Comparison of ENCODE assay signal across 29 cellular contexts in the genomic region with DNA sequence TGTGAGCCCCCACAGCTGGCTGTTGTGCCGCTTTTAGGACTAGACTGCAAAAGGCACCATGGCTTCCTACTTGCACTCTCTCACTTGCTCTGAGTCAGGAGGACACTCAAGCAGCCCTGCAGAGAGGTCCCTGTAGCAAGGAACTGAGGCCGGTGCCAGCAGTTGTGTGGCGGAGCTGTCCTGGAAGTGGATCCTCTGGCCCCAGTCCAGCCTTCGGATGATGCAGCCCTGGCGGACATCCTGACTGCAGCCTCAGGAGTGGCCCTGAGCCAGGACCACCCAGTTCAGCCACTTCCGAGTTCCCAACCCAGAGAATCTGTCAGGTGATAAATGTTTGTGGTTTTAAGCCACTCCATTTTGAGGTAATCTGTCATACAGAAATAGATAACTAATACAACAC. TPM values are rescaled to one million over a fixed set of nuclear protein-coding genes. Genes with fewer than 3 reads are reported as not detected.
DNase-seq lines count a peak whose midpoint lies in the region; ATAC-seq and TF ChIP-seq lines count a peak whose summit lies in the region.
"Had no signal": no experiment of that assay in that cellular context is flagged by ENCODE, and none has a peak within 500 bp of the region (broad histone marks: within the 10 kb centered on the region; RNA-seq: fewer than 3 reads in every experiment).

No MANE protein-coding gene starts in this region.

- H3K9me3 Mint-ChIP-seq in Caco-2 (ENCODE audit: unreplicated experiment), result no peaks in the 10 kb centered on the region
- H3K9me3 Mint-ChIP-seq: activated B cell treated with CpG ODN at 0.5 μM for 24 hours; activated CD4-positive, alpha-beta memory T cell treated with anti-CD3 and anti-CD28 coated beads, Interleukin-2, amount 10 ng/mL, durations not matched to agents 7 days and 5 days; CD4-positive, alpha-beta memory T cell; natural killer cell treated with Interleukin-12 subunit alpha and Interleukin-12 subunit beta and Interleukin-15 and Interleukin-18, amount 100 ng/mL, for 72 hours had no signal

- ATAC-seq in SK-N-SH treated with all-trans-retinoic acid at 6 μM for 48 hours (0 out of 3 replicates have a peak, but pooled peaks have one; percentile 30), HG03139 (IDR thresholded peaks at IDR 0.05; ENCODE audit: unreplicated experiment) (no peak)
- ATAC-seq: natural killer cell treated with Interleukin-12 subunit alpha and Interleukin-12 subunit beta and Interleukin-15 and Interleukin-18, amount 100 ng/mL, for 72 hours; right lobe of liver; T-helper 17 cell had no signal

- no peaks in the 10 kb centered on the region for H3K4me1 Mint-ChIP-seq in Caco-2 (ENCODE audit: low read depth, unreplicated experiment)

- no peak for TF ChIP-seq EP300 in sigmoid colon (IDR thresholded peaks at IDR 0.05)

- DNase-seq in AG10803 (ENCODE audit: low read depth) (peak; percentile 13), GM23248 (peak; percentile 44), fibroblast of mammary gland (ENCODE audit: low read depth) (peak; percentile 31), NCI-H187 (lab: John Stamatoyannopoulos, UW) (no peak), sigmoid colon (no peak), Caco-2 (no peak)
- DNase-seq: activated B cell treated with CpG ODN at 0.5 μM for 24 hours; activated CD4-positive, alpha-beta memory T cell treated with anti-CD3 and anti-CD28 coated beads, Interleukin-2, amount 10 ng/mL, durations not matched to agents 7 days and 5 days; activated gamma-delta T cell treated with Interleukin-2 at 50 U/mL for 16 hours; activated T-cell treated with anti-CD3 and anti-CD28 coated beads for 4 hours; amniotic stem cell; CD4-positive, alpha-beta memory T cell; central memory CD4-positive, alpha-beta T cell; effector CD4-positive, alpha-beta T cell; HCEC 1CT; NCI-H2171 treated with DMSO at 0.1 percent for 48 hours; NCI-H748 treated with DMSO at 0.1 percent for 48 hours; right lobe of liver; SIG-M5; T-helper 17 cell had no signal

- H3K36me3 Mint-ChIP-seq in Caco-2 (ENCODE audit: insufficient read depth, unreplicated experiment), result no peaks in the 10 kb centered on the region
- H3K36me3 Mint-ChIP-seq: CD4-positive, alpha-beta memory T cell; natural killer cell treated with Interleukin-12 subunit alpha and Interleukin-12 subunit beta and Interleukin-15 and Interleukin-18, amount 100 ng/mL, for 72 hours had no signal

- no peak overlapping the region for H3K9ac ChIP-seq in GM23248
- H3K9ac ChIP-seq: parathyroid adenoma had no signal

- no peak overlapping the region for H3K27ac ChIP-seq in GM23248
- no peak overlapping the region for H3K27ac ChIP-seq in sigmoid colon
- H3K27ac ChIP-seq: esophagus muscularis mucosa, parathyroid adenoma, right lobe of liver, suprapubic skin, vagina had no signal

- H3K9me3 ChIP-seq in GM23248 (ENCODE audit: low read depth) (no peaks in the 10 kb centered on the region), sigmoid colon (no peaks in the 10 kb centered on the region), Caco-2 (no peaks in the 10 kb centered on the region)
- H3K9me3 ChIP-seq: esophagus muscularis mucosa, right lobe of liver, suprapubic skin, vagina had no signal

- CTCF ChIA-PET in Caco-2 (lab: Charles Lee), result interaction anchor here (1.5 kb wide), 1 partner anchor 9 kb away, joined by 4 read pairs; no protein-coding TSS in a partner anchor

- in situ Hi-C loops in GM23248 (cut with MboI), result no loop called here

- H3F3A ChIP-seq in GM23248 (ENCODE audit: insufficient read depth), result no peaks in the 10 kb centered on the region

- no peak for TF ChIP-seq POLR2A in sigmoid colon (IDR thresholded peaks at IDR 0.05)

- no TSS peak for BruUV-seq in Caco-2 (replicated peaks; lab: Mats Ljungman, UMichigan)

- H3K27ac Mint-ChIP-seq in Caco-2 (ENCODE audit: unreplicated experiment), result no peak overlapping the region
- H3K27ac Mint-ChIP-seq: activated B cell treated with CpG ODN at 0.5 μM for 24 hours; activated CD4-positive, alpha-beta memory T cell treated with anti-CD3 and anti-CD28 coated beads, Interleukin-2, amount 10 ng/mL, durations not matched to agents 7 days and 5 days; CD4-positive, alpha-beta memory T cell; natural killer cell treated with Interleukin-12 subunit alpha and Interleukin-12 subunit beta and Interleukin-15 and Interleukin-18, amount 100 ng/mL, for 72 hours; T-helper 17 cell had no signal

- H3K9me2 ChIP-seq in GM23248 (ENCODE audit: insufficient read depth), result no peaks in the 10 kb centered on the region

- intact Hi-C loops in sigmoid colon (cut with DNase I) (no loop called here), Caco-2 (cut with micrococcal nuclease; ENCODE audit: unreplicated experiment) (no loop called here)

- WGBS in GM23248 (ENCODE audit: low coverage in 1 of 2, low lambda C conversion rate in 2 of 2, missing lambda C conversion rate in 2 of 2), 2 experiments, result 31 to 34% methylated on average over 6 of the region's 6 CpGs
- WGBS in sigmoid colon, 2 donors, result 74 to 81% methylated on average over 6 of the region's 6 CpGs

- POLR2A ChIA-PET in Caco-2 (lab: Charles Lee), result no interaction called here

- H3K4me1 ChIP-seq in GM23248 (ENCODE audit: insufficient read depth) (no peaks in the 10 kb centered on the region), sigmoid colon (no peaks in the 10 kb centered on the region), Caco-2 (no peaks in the 10 kb centered on the region)
- H3K4me1 ChIP-seq: parathyroid adenoma, right lobe of liver, vagina had no signal

- no peak overlapping the region for H2AFZ ChIP-seq in GM23248
- H2AFZ ChIP-seq: parathyroid adenoma had no signal

- TF ChIP-seq CTCF in AG10803 (conservative IDR thresholded peaks at IDR 0.05; ENCODE audit: low read length) (no peak), fibroblast of mammary gland (conservative IDR thresholded peaks at IDR 0.05; ENCODE audit: control insufficient read depth, insufficient read depth, low read depth, low read length) (no peak), sigmoid colon (IDR thresholded peaks at IDR 0.05) (no peak), Caco-2 (IDR thresholded peaks at IDR 0.05; ENCODE audit: insufficient read depth in 1 of 2, low read depth in 1 of 2, low read length in 1 of 2, severe bottlenecking in 1 of 2, unreplicated experiment in 1 of 2) (no peak)

- H3K27me3 ChIP-seq in GM23248 (replicated peaks; ENCODE audit: insufficient read depth) (peaks cover 16% of the 10 kb centered on the region), sigmoid colon (no peaks in the 10 kb centered on the region), Caco-2 (replicated peaks; ENCODE audit: control insufficient read depth, insufficient read depth, low read length) (no peaks in the 10 kb centered on the region; the same call in none of the 2 replicates)
- H3K27me3 ChIP-seq: esophagus muscularis mucosa, right lobe of liver, vagina had no signal

- H3K4me3 ChIP-seq in AG10803 (ENCODE audit: low read length), result no peak overlapping the region
- no peak overlapping the region for H3K4me3 ChIP-seq in GM23248
- H3K4me3 ChIP-seq in fibroblast of mammary gland (ENCODE audit: control insufficient read depth, low read depth, low read length), result no peak overlapping the region
- H3K4me3 ChIP-seq in sigmoid colon, result no peak overlapping the region
- no peak overlapping the region for H3K4me3 ChIP-seq in Caco-2 (ENCODE audit: low read depth, low read length)
- H3K4me3 ChIP-seq: esophagus muscularis mucosa, right lobe of liver, suprapubic skin, vagina had no signal

- H3K4me2 ChIP-seq in GM23248 (ENCODE audit: unreplicated experiment), result no peak overlapping the region

- H4K20me1 ChIP-seq in GM23248 (ENCODE audit: insufficient read depth), result no peaks in the 10 kb centered on the region

- no peak overlapping the region for H3K4me3 Mint-ChIP-seq in Caco-2 (ENCODE audit: unreplicated experiment)
- H3K4me3 Mint-ChIP-seq: activated B cell treated with CpG ODN at 0.5 μM for 24 hours; activated CD4-positive, alpha-beta memory T cell treated with anti-CD3 and anti-CD28 coated beads, Interleukin-2, amount 10 ng/mL, durations not matched to agents 7 days and 5 days; CD4-positive, alpha-beta memory T cell; natural killer cell treated with Interleukin-12 subunit alpha and Interleukin-12 subunit beta and Interleukin-15 and Interleukin-18, amount 100 ng/mL, for 72 hours; T-helper 17 cell had no signal

- H3K36me3 ChIP-seq in GM23248 (ENCODE audit: low read depth), result no peaks in the 10 kb centered on the region
- no peaks in the 10 kb centered on the region for H3K36me3 ChIP-seq in sigmoid colon
- H3K36me3 ChIP-seq in Caco-2 (ENCODE audit: control insufficient read depth, insufficient read depth, low read length), result no peaks in the 10 kb centered on the region
- H3K36me3 ChIP-seq: esophagus muscularis mucosa, right lobe of liver, suprapubic skin, vagina had no signal

- no peaks in the 10 kb centered on the region for H3K79me2 ChIP-seq in GM23248 (ENCODE audit: insufficient read depth)
- H3K79me2 ChIP-seq: parathyroid adenoma had no signal

- peaks cover 13% of the 10 kb centered on the region for H3K27me3 Mint-ChIP-seq in Caco-2 (ENCODE audit: insufficient read depth, unreplicated experiment)

TF ChIP-seq in SK-N-SH treated with all-trans-retinoic acid at 6 μM for 48 hours, 23 proteins besides CTCF, POLR2A, EP300 and RAD21:
- no peak for TF ChIP-seq GLIS3 (CRISPR knock-in tag; IDR thresholded peaks at IDR 0.05)
- TF ChIP-seq ZNF70 (CRISPR knock-in tag; IDR thresholded peaks at IDR 0.05), result no peak
- no peak for TF ChIP-seq ZFP30 (CRISPR knock-in tag; IDR thresholded peaks at IDR 0.05)
- no peak for TF ChIP-seq TCF4 (CRISPR knock-in tag; IDR thresholded peaks at IDR 0.05; ENCODE audit: borderline replicate concordance)
- no peak for TF ChIP-seq ZC3H10 (CRISPR knock-in tag; IDR thresholded peaks at IDR 0.05)
- TF ChIP-seq OSR1 (CRISPR knock-in tag; IDR thresholded peaks at IDR 0.05), result no peak

RNA-seq across cellular contexts. Expression of gene CTCFL, which starts 17.5 kb away (rescaled TPM):
- total RNA-seq in GM23248 (2014; rRNA removed; shearing (Covaris generic)), result not detected in 2 replicates
- not detected in 2 replicates for polyA plus RNA-seq in GM23248 (2016; fragmentation: Nextera tagmentation; extraction: Ambion mirVana)
- total RNA-seq in sigmoid colon, result under 1 TPM in 1 of 4 donors, not detected in 3; 0.36 TPM
- not detected for polyA plus RNA-seq in sigmoid colon
- not detected in 2 replicates for total RNA-seq in Caco-2 (2022)
- total RNA-seq: activated B cell treated with CpG ODN at 0.5 μM for 24 hours; activated CD4-positive, alpha-beta memory T cell treated with anti-CD3 and anti-CD28 coated beads, Interleukin-2, amount 10 ng/mL, durations not matched to agents 7 days and 5 days; CD4-positive, alpha-beta memory T cell; esophagus muscularis mucosa; glomerular endothelial cell; LHCN-M2; natural killer cell treated with Interleukin-12 subunit alpha and Interleukin-12 subunit beta and Interleukin-15 and Interleukin-18, amount 100 ng/mL, for 72 hours; suprapubic skin; T-helper 17 cell; vagina had no signal
- polyA plus RNA-seq: CD4-positive, alpha-beta memory T cell had no signal

RNA-seq across cellular contexts. Expression of gene PCK1, which starts 53.4 kb away (rescaled TPM):
- total RNA-seq in GM23248 (2014; rRNA removed; shearing (Covaris generic)), result not detected in 2 replicates
- polyA plus RNA-seq in GM23248 (2016; fragmentation: Nextera tagmentation; extraction: Ambion mirVana) (not detected in 2 replicates), sigmoid colon (100 to 1,000 TPM in 1 of 3 donors, 10 to 100 TPM in 2; 40.4 to 334 (median 85.9) TPM)
- total RNA-seq in sigmoid colon (1 to 10 TPM in 1 of 4 donors, under 1 TPM in 3; 0.33 to 7.5 (median 0.48) TPM), Caco-2 (2022) (0.42 TPM in 1 of 2 replicates, not detected in the other)
- total RNA-seq: activated B cell treated with CpG ODN at 0.5 μM for 24 hours; activated CD4-positive, alpha-beta memory T cell treated with anti-CD3 and anti-CD28 coated beads, Interleukin-2, amount 10 ng/mL, durations not matched to agents 7 days and 5 days; CD4-positive, alpha-beta memory T cell; glomerular endothelial cell; LHCN-M2; natural killer cell treated with Interleukin-12 subunit alpha and Interleukin-12 subunit beta and Interleukin-15 and Interleukin-18, amount 100 ng/mL, for 72 hours; T-helper 17 cell had no signal
- polyA plus RNA-seq: CD4-positive, alpha-beta memory T cell had no signal

Comparison
In these comparisons a context has a peak if more than half of its experiments do, and no peak if none do; other contexts are left out.
1. DNase-seq: peak in AG10803 (single experiment), GM23248 (single experiment) and fibroblast of mammary gland (single experiment); none in NCI-H187 (0 of 2), sigmoid colon (single experiment) and Caco-2 (0 of 2).